ENCODE assay signal across 1 cellular context in the genomic region with DNA sequence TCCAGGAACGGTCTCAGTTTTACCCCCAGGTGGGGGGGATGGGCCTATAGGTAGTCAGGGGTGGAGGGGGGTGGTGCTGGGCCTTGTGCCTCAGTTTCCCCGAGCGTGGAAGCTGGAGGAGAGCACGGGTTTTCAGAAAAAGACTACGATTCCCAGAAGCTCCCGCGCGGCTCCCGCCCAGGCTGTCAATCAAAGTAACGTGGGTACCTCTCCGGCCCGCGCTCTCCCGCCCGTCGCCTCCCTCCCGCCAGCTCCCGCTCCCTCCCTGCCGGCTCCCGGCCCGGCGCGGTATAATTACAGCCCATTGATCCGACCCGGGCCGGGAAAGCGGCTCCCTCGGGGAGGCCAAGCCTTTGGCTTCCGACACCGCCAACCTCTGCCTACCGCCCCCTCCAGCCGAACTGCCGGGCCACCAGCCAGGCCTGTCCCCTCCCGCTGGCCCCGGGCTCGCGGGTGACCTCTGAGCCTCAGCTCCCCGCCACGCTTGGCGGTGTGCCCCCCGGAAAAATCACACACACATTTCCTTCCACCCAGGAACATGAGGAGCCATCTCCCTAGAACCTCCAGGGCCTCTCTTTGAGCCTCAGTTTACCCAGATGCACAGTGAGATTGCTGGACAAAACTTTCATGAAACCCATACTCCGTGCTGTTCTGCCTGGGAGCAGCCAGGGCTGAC.
TF ChIP-seq lines count a peak whose summit lies in the region.

No MANE protein-coding gene starts in this region.

TF ChIP-seq in WTC11, 78 proteins besides CTCF, POLR2A, EP300 and RAD21 (continued from another document):
- TF ChIP-seq, protein P1, sequence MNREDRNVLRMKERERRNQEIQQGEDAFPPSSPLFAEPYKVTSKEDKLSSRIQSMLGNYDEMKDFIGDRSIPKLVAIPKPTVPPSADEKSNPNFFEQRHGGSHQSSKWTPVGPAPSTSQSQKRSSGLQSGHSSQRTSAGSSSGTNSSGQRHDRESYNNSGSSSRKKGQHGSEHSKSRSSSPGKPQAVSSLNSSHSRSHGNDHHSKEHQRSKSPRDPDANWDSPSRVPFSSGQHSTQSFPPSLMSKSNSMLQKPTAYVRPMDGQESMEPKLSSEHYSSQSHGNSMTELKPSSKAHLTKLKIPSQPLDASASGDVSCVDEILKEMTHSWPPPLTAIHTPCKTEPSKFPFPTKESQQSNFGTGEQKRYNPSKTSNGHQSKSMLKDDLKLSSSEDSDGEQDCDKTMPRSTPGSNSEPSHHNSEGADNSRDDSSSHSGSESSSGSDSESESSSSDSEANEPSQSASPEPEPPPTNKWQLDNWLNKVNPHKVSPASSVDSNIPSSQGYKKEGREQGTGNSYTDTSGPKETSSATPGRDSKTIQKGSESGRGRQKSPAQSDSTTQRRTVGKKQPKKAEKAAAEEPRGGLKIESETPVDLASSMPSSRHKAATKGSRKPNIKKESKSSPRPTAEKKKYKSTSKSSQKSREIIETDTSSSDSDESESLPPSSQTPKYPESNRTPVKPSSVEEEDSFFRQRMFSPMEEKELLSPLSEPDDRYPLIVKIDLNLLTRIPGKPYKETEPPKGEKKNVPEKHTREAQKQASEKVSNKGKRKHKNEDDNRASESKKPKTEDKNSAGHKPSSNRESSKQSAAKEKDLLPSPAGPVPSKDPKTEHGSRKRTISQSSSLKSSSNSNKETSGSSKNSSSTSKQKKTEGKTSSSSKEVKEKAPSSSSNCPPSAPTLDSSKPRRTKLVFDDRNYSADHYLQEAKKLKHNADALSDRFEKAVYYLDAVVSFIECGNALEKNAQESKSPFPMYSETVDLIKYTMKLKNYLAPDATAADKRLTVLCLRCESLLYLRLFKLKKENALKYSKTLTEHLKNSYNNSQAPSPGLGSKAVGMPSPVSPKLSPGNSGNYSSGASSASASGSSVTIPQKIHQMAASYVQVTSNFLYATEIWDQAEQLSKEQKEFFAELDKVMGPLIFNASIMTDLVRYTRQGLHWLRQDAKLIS (CRISPR knock-in tag; IDR thresholded peaks at IDR 0.05; ENCODE audit: borderline replicate concordance) = no peak
- TF ChIP-seq STAT6 (CRISPR knock-in tag; conservative IDR thresholded peaks at IDR 0.05; ENCODE audit: low read depth) = no peak
TF ChIP-seq in WTC11: peak in this region for 15.
